Comparison of ENCODE assay signal across 1 cellular context in the genomic region with DNA sequence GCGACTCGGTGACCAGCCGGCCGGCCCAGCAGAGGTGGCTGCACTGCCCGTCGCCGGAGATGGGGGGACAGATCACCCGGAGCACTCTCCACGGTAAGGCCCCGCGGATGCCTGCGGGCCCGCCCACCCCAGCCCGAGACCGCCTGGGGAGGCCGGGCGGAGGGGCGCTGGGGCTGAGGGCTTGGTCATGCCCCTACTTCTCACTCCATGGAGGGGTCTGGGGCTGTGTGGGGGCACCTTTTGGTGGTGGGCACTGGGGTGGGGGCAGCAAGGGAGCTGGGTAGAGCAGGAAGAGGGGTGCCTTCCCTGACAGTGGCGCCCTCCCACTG.
TF ChIP-seq lines count a peak whose summit lies in the region.

No MANE protein-coding gene starts in this region.

TF ChIP-seq in GM23338, 12 proteins besides CTCF, POLR2A, EP300 and RAD21 (continued from another document):
- no peak for TF ChIP-seq ZNF462 (CRISPR knock-in tag; IDR thresholded peaks at IDR 0.05)
- no peak for TF ChIP-seq POLR2AphosphoS5 (IDR thresholded peaks at IDR 0.05; ENCODE audit: low read depth)
- TF ChIP-seq EZH2phosphoT487 (IDR thresholded peaks at IDR 0.05; ENCODE audit: unreplicated experiment), result no peak
